17 cellular contexts compared by ENCODE assay signal in genomic region chr15:47186071-47186470, GRCh38.
"Had no signal": no experiment of that assay in that cellular context is flagged by ENCODE, and none has a peak within 500 bp of the region (broad histone marks: within the 10 kb centered on the region; RNA-seq: fewer than 3 reads in every experiment).

No MANE protein-coding gene starts in this region.

- DNase-seq: activated CD4-positive, alpha-beta T cell treated with anti-CD3 and anti-CD28 coated beads, Interleukin-2, amount 50 U/mL, for 1 hour; activated effector memory CD4-positive, alpha-beta T cell treated with anti-CD3 and anti-CD28 coated beads, Interleukin-2, amount 50 U/mL, for 16 hours; activated naive CD4-positive, alpha-beta T cell treated with anti-CD3 and anti-CD28 coated beads, Interleukin-2, amount 50 U/mL, for 16 hours; activated T-cell treated with anti-CD3 and anti-CD28 coated beads, Interleukin-2, amount 50 U/mL, for 72 hours; aorta; colonic mucosa; endodermal cell; foreskin melanocyte; hypothalamus; islet precursor cell; left colon; lower lobe of right lung; natural killer cell; sigmoid colon; stimulated activated CD4-positive, alpha-beta T cell treated with anti-CD3 and anti-CD28 coated beads, Interleukin-4, amount 100 ng/mL, for 24 hours; stomach had no signal

- H3K36me3 ChIP-seq: colonic mucosa, lower lobe of right lung, sigmoid colon, stomach had no signal

- H3K4me3 ChIP-seq: colonic mucosa, lower lobe of right lung had no signal

- H3K4me1 ChIP-seq: colonic mucosa, parathyroid adenoma had no signal

- H3K9me3 ChIP-seq: colonic mucosa, lower lobe of right lung, sigmoid colon, stomach had no signal

- H3K27ac ChIP-seq: colonic mucosa, lower lobe of right lung, parathyroid adenoma, sigmoid colon, stomach had no signal
